19 cellular contexts compared by ENCODE assay signal in the genomic region with DNA sequence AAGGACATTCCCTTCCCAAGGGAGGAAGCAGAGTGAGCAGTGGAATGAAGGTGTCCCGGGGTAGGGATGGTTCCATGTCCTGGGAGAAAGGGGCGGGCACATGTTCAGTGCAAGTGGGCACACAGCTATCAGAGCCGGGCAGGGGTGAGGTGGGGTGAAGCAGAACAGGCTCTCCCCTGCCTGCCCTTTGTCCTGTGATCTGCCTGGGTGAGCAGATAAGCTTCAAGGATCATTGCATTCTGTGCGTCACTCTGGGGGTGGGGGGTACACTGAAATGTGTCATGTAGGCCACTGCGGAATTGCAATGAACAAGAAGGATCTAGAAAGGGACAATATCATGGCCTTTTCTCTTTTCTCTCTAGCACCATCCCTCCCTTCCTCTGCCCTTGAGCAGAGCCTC.
DNase-seq lines count a peak whose midpoint lies in the region; ATAC-seq and TF ChIP-seq lines count a peak whose summit lies in the region.
"Had no signal": no experiment of that assay in that cellular context is flagged by ENCODE, and none has a peak within 500 bp of the region (broad histone marks: within the 10 kb centered on the region; RNA-seq: fewer than 3 reads in every experiment).

No MANE protein-coding gene starts in this region.

- CTCF ChIA-PET in IMR-90 (lab: Yijun Ruan, JAX), result no interaction called here

- H3K27me3 Mint-ChIP-seq in stimulated activated memory B cell treated with anti-CD40 and anti-IgM and Interleukin-4, amounts not matched to agents 10 μg/mL and 1 μg/mL and 100 μg/mL, for 72 hours, result peaks cover 41% of the 10 kb centered on the region

- H2AFZ ChIP-seq in IMR-90 (replicated peaks; ENCODE audit: low read length, poor library complexity), result no peak overlapping the region

- no peak for TF ChIP-seq RAD21 in IMR-90 (IDR thresholded peaks at IDR 0.05; ENCODE audit: low read length)

- H3K27ac Mint-ChIP-seq in stimulated activated memory B cell treated with anti-CD40 and anti-IgM and Interleukin-4, amounts not matched to agents 10 μg/mL and 1 μg/mL and 100 μg/mL, for 72 hours, result no peak overlapping the region
- H3K27ac Mint-ChIP-seq: CD4-positive, alpha-beta memory T cell; IgD-negative memory B cell had no signal

- H3K9me3 ChIP-seq in BLaER1 treated with 17β-estradiol and CSF1 and Interleukin-3, amounts not matched to agents 10 nM and 100 nM (replicated peaks in 1 of 11), result no peaks in the 10 kb centered on the region
- no peaks in the 10 kb centered on the region; the same call in 1 of the 2 replicates for H3K9me3 ChIP-seq in IMR-90 (ENCODE audit: control insufficient read depth, insufficient read depth, low read length)
- H3K9me3 ChIP-seq in effector memory CD4-positive, alpha-beta T cell (ENCODE audit: control insufficient read depth, low read length), result no peaks in the 10 kb centered on the region

- H2BK20ac ChIP-seq in IMR-90 (ENCODE audit: low read depth, low read length), result no peak overlapping the region

- no peak for TF ChIP-seq POLR2A in IMR-90 (IDR thresholded peaks at IDR 0.05; ENCODE audit: low read depth, low read length)

- no TSS peak for BruUV-seq in IMR-90 (replicated peaks; lab: Mats Ljungman, UMichigan)

- no peak overlapping the region for H3K23ac ChIP-seq in IMR-90 (ENCODE audit: low read depth, low read length)

- H3K9ac ChIP-seq in BLaER1 treated with 17β-estradiol and CSF1 and Interleukin-3, amounts not matched to agents 10 nM and 100 nM, result no peak overlapping the region
- H3K9ac ChIP-seq in IMR-90 (ENCODE audit: low read depth, low read length), result no peak overlapping the region

- H2AK9ac ChIP-seq in IMR-90 (replicated peaks; ENCODE audit: low read depth, low read length, poor library complexity), result peak overlapping the region; percentile 17

- no peak overlapping the region for H4K5ac ChIP-seq in IMR-90 (ENCODE audit: low read depth, low read length)

- in situ Hi-C loops in IMR-90 (cut with MboI; ENCODE audit: low sequenced_read_pairs), result no loop called here

- H3K27me3 ChIP-seq in BLaER1 treated with 17β-estradiol and CSF1 and Interleukin-3, amounts not matched to agents 10 nM and 100 nM, result no peaks in the 10 kb centered on the region
- H3K27me3 ChIP-seq in IMR-90 (ENCODE audit: control insufficient read depth, insufficient read depth, low read length), result peaks cover 79% of the 10 kb centered on the region
- no peaks in the 10 kb centered on the region for H3K27me3 ChIP-seq in effector memory CD4-positive, alpha-beta T cell (replicated peaks; ENCODE audit: control insufficient read depth, insufficient read depth, low read length, poor library complexity, severe bottlenecking)

- no peak overlapping the region for H3K4me3 ChIP-seq in BLaER1 treated with 17β-estradiol and CSF1 and Interleukin-3, amounts not matched to agents 10 nM and 100 nM
- H3K4me3 ChIP-seq in IMR-90 (ENCODE audit: insufficient read depth, low read depth, low read length), result no peak overlapping the region
- no peak overlapping the region for H3K4me3 ChIP-seq in effector memory CD4-positive, alpha-beta T cell (ENCODE audit: insufficient read depth, low read depth, low read length, poor library complexity, severe bottlenecking)

- H3K27ac ChIP-seq in BLaER1 treated with 17β-estradiol and CSF1 and Interleukin-3, amounts not matched to agents 10 nM and 100 nM, result no peak overlapping the region
- H3K27ac ChIP-seq in IMR-90 (ENCODE audit: insufficient read depth, low read length), result no peak overlapping the region
- H3K27ac ChIP-seq in effector memory CD4-positive, alpha-beta T cell (ENCODE audit: insufficient read depth, low read length, poor library complexity, severe bottlenecking), result no peak overlapping the region

- no peaks in the 10 kb centered on the region for H3K36me3 ChIP-seq in BLaER1 treated with 17β-estradiol and CSF1 and Interleukin-3, amounts not matched to agents 10 nM and 100 nM
- no peaks in the 10 kb centered on the region for H3K36me3 ChIP-seq in IMR-90 (ENCODE audit: control insufficient read depth, insufficient read depth, low read length)
- H3K36me3 ChIP-seq in effector memory CD4-positive, alpha-beta T cell (ENCODE audit: control insufficient read depth, insufficient read depth, low read length), result no peaks in the 10 kb centered on the region

- no peak overlapping the region for H3K18ac ChIP-seq in IMR-90 (ENCODE audit: low read depth, low read length)

- dilution Hi-C loops in IMR-90 (cut with HindIII; ENCODE audit: low sequenced_read_pairs, unreplicated experiment), result no loop called here

- no peak for DNase-seq in IMR-90
- DNase-seq in glomerular visceral epithelial cell (ENCODE audit: extremely low spot score), result peak; percentile 39
- no peak for DNase-seq in effector memory CD4-positive, alpha-beta T cell
- DNase-seq in H4 (ENCODE audit: low spot score), result no peak
- DNase-seq in omental fat pad (ENCODE audit: low spot score), result no peak
- DNase-seq: AML-193; CD4-positive, alpha-beta memory T cell; EL; H7; NCI-H1417; NCI-H1930; NCI-H2171; NCI-H446 treated with DMSO at 0.1 percent for 48 hours; NCI-H82; SHP77 treated with DMSO at 0.1 percent for 48 hours had no signal

- no peak for ATAC-seq in IMR-90 (ENCODE audit: low read depth)
- peak; percentile 61 for ATAC-seq in stimulated activated memory B cell treated with anti-CD40 and anti-IgM and Interleukin-4, amounts not matched to agents 10 μg/mL and 1 μg/mL and 100 μg/mL, for 72 hours
- ATAC-seq in omental fat pad (ENCODE audit: low FRiP score), result no peak
- ATAC-seq: Panc1 had no signal

- H2AK5ac ChIP-seq in IMR-90 (ENCODE audit: low read depth, low read length), result no peak overlapping the region

- no peaks in the 10 kb centered on the region for H3K79me1 ChIP-seq in IMR-90 (ENCODE audit: low read depth in 1 of 2, low read length in 2 of 2)

- WGBS in IMR-90 (ENCODE audit: extremely low coverage in 2 of 2, insufficient read length in 1 of 2), 2 experiments, result no CpG with 5 or more reads among the region's 5 CpGs

- H4K20me1 ChIP-seq in BLaER1 treated with 17β-estradiol and CSF1 and Interleukin-3, amounts not matched to agents 10 nM and 100 nM, result no peaks in the 10 kb centered on the region
- no peaks in the 10 kb centered on the region for H4K20me1 ChIP-seq in IMR-90 (ENCODE audit: insufficient read depth, low read length)

- H3K36me3 Mint-ChIP-seq in stimulated activated memory B cell treated with anti-CD40 and anti-IgM and Interleukin-4, amounts not matched to agents 10 μg/mL and 1 μg/mL and 100 μg/mL, for 72 hours, result no peaks in the 10 kb centered on the region
- H3K36me3 Mint-ChIP-seq: CD4-positive, alpha-beta memory T cell; IgD-negative memory B cell had no signal

- no peak overlapping the region for H4K8ac ChIP-seq in IMR-90 (ENCODE audit: low read depth in 2 of 2, low read length in 2 of 2)

- H3K4ac ChIP-seq in IMR-90 (ENCODE audit: low read depth, low read length), result no peak overlapping the region

- H3K4me2 ChIP-seq in BLaER1 treated with 17β-estradiol and CSF1 and Interleukin-3, amounts not matched to agents 10 nM and 100 nM, result peak overlapping the region in 10 of 11 experiments; percentile 6 to 92 (median 62); a peak in 18 of 22 replicates
- no peak overlapping the region for H3K4me2 ChIP-seq in IMR-90 (ENCODE audit: low read depth, low read length)

- peaks cover 18 to 67% (median 44%) of the 10 kb centered on the region in 10 experiments; a peak in 19 of 20 replicates for H3K4me1 ChIP-seq in BLaER1 treated with 17β-estradiol and CSF1 and Interleukin-3, amounts not matched to agents 10 nM and 100 nM
- H3K4me1 ChIP-seq in IMR-90 (ENCODE audit: control insufficient read depth, insufficient read depth, low read length), result no peaks in the 10 kb centered on the region
- H3K4me1 ChIP-seq in effector memory CD4-positive, alpha-beta T cell (ENCODE audit: control insufficient read depth, insufficient read depth, low read length, poor library complexity, severe bottlenecking), result no peaks in the 10 kb centered on the region

- intact Hi-C loops in IMR-90 (cut with micrococcal nuclease), result no loop called here

- POLR2A ChIA-PET in IMR-90 (lab: Charles Lee; ENCODE audit: unreplicated experiment), result no interaction called here

- no peak overlapping the region for H2BK120ac ChIP-seq in IMR-90 (ENCODE audit: low read depth, low read length)

- H3K4me3 Mint-ChIP-seq in stimulated activated memory B cell treated with anti-CD40 and anti-IgM and Interleukin-4, amounts not matched to agents 10 μg/mL and 1 μg/mL and 100 μg/mL, for 72 hours, result no peak overlapping the region
- H3K4me3 Mint-ChIP-seq: CD4-positive, alpha-beta memory T cell; IgD-negative memory B cell had no signal

- H3K14ac ChIP-seq in IMR-90 (replicated peaks; ENCODE audit: low read depth, low read length), result no peak overlapping the region

- TF ChIP-seq CTCF in IMR-90 (conservative IDR thresholded peaks at IDR 0.05; ENCODE audit: low read depth, low read length), result no peak
- TF ChIP-seq CTCF in omental fat pad (IDR thresholded peaks at IDR 0.05), result no peak

- no peaks in the 10 kb centered on the region for H3K4me1 Mint-ChIP-seq in stimulated activated memory B cell treated with anti-CD40 and anti-IgM and Interleukin-4, amounts not matched to agents 10 μg/mL and 1 μg/mL and 100 μg/mL, for 72 hours
- H3K4me1 Mint-ChIP-seq: CD4-positive, alpha-beta memory T cell; IgD-negative memory B cell had no signal

- H3K9me1 ChIP-seq in IMR-90 (ENCODE audit: insufficient read depth, low read length), result no peaks in the 10 kb centered on the region

- no peak overlapping the region for H2BK5ac ChIP-seq in IMR-90 (ENCODE audit: low read depth, low read length, poor library complexity, severe bottlenecking)

- H2BK15ac ChIP-seq in IMR-90 (ENCODE audit: low read depth, low read length), result no peak overlapping the region

- no peaks in the 10 kb centered on the region for H3K9me3 Mint-ChIP-seq in stimulated activated memory B cell treated with anti-CD40 and anti-IgM and Interleukin-4, amounts not matched to agents 10 μg/mL and 1 μg/mL and 100 μg/mL, for 72 hours
- H3K9me3 Mint-ChIP-seq: CD4-positive, alpha-beta memory T cell had no signal

- no peak overlapping the region for H3K56ac ChIP-seq in IMR-90 (ENCODE audit: extremely low read depth, insufficient read depth, low read length)

- H4K91ac ChIP-seq in IMR-90 (ENCODE audit: insufficient read depth, low read depth, low read length), result no peak overlapping the region

TF ChIP-seq in IMR-90, 13 proteins besides CTCF, POLR2A, EP300 and RAD21 (continues in another document):
- TF ChIP-seq SMC3 (IDR thresholded peaks at IDR 0.05; ENCODE audit: low read depth, low read length), result no peak
- no peak for TF ChIP-seq RCOR1 (IDR thresholded peaks at IDR 0.05; ENCODE audit: insufficient replicate concordance, low read length)
- TF ChIP-seq, protein P1, sequence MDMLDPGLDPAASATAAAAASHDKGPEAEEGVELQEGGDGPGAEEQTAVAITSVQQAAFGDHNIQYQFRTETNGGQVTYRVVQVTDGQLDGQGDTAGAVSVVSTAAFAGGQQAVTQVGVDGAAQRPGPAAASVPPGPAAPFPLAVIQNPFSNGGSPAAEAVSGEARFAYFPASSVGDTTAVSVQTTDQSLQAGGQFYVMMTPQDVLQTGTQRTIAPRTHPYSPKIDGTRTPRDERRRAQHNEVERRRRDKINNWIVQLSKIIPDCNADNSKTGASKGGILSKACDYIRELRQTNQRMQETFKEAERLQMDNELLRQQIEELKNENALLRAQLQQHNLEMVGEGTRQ (IDR thresholded peaks at IDR 0.05; ENCODE audit: low read depth, low read length), result no peak
- no peak for TF ChIP-seq NFE2L2 (IDR thresholded peaks at IDR 0.05; ENCODE audit: low read depth, low read length)
- no peak for TF ChIP-seq FOS (IDR thresholded peaks at IDR 0.05; ENCODE audit: low read depth, low read length)
